In genomic region chr11:130381317-130381716, GRCh38 we compare ENCODE assay signal across 22 cellular contexts. TPM values are rescaled to one million over a fixed set of nuclear protein-coding genes. Genes with fewer than 3 reads are reported as not detected.
DNase-seq lines count a peak whose midpoint lies in the region; ATAC-seq and TF ChIP-seq lines count a peak whose summit lies in the region.
"Had no signal": no experiment of that assay in that cellular context is flagged by ENCODE, and none has a peak within 500 bp of the region (broad histone marks: within the 10 kb centered on the region; RNA-seq: fewer than 3 reads in every experiment).

No MANE protein-coding gene starts in this region.

- no peak overlapping the region for H3K27ac Mint-ChIP-seq in activated CD4-positive, alpha-beta T cell treated with anti-CD3 and anti-CD28 coated beads for 36 hours

- no peak overlapping the region for H2BK120ac ChIP-seq in mesendoderm (ENCODE audit: low read depth, low read length)

- H3K9me3 ChIP-seq in cardiac muscle cell (ENCODE audit: low read depth) (no peaks in the 10 kb centered on the region), left ventricle myocardium inferior (replicated peaks) (no peaks in the 10 kb centered on the region)
- H3K9me3 ChIP-seq: Peyer's patch had no signal

- H3K4me1 Mint-ChIP-seq in activated CD4-positive, alpha-beta T cell treated with anti-CD3 and anti-CD28 coated beads for 36 hours: no peaks in the 10 kb centered on the region

- H3K36me3 Mint-ChIP-seq in activated CD4-positive, alpha-beta T cell treated with anti-CD3 and anti-CD28 coated beads for 36 hours (ENCODE audit: low read depth): no peaks in the 10 kb centered on the region
- H3K36me3 Mint-ChIP-seq: CD8-positive, alpha-beta memory T cell had no signal

- H3K27me3 ChIP-seq in cardiac muscle cell: no peaks in the 10 kb centered on the region
- H3K27me3 ChIP-seq in left ventricle myocardium inferior (ENCODE audit: low read depth): no peaks in the 10 kb centered on the region
- no peaks in the 10 kb centered on the region for H3K27me3 ChIP-seq in mesendoderm (ENCODE audit: insufficient read depth, low read length, poor library complexity)
- H3K27me3 ChIP-seq: Peyer's patch had no signal

- no peak overlapping the region for H2AK5ac ChIP-seq in mesendoderm (ENCODE audit: low read length)

- H4K5ac ChIP-seq in mesendoderm (ENCODE audit: low read length): no peak overlapping the region

- peak overlapping the region; percentile 38 for H3K56ac ChIP-seq in mesendoderm (ENCODE audit: low read length)

- peak overlapping the region; percentile 4 for H3K18ac ChIP-seq in mesendoderm (ENCODE audit: low read length)

- TF ChIP-seq CTCF in cardiac muscle cell (IDR thresholded peaks at IDR 0.05; ENCODE audit: low read depth, low read length) (peak; percentile 6), left ventricle myocardium inferior (IDR thresholded peaks at IDR 0.05; ENCODE audit: borderline replicate concordance) (no peak)

- H3K27ac ChIP-seq in cardiac muscle cell (no peak overlapping the region), left ventricle myocardium inferior (replicated peaks) (no peak overlapping the region), mesendoderm (ENCODE audit: low read depth, low read length) (no peak overlapping the region)
- H3K27ac ChIP-seq: Peyer's patch, SK-N-MC had no signal

- H3K36me3 ChIP-seq in cardiac muscle cell (no peaks in the 10 kb centered on the region), left ventricle myocardium inferior (no peaks in the 10 kb centered on the region), mesendoderm (ENCODE audit: control insufficient read depth, insufficient read depth, low read length) (no peaks in the 10 kb centered on the region)
- H3K36me3 ChIP-seq: Peyer's patch had no signal

- H3K4ac ChIP-seq in mesendoderm (ENCODE audit: low read depth, low read length): no peak overlapping the region

- CTCF ChIA-PET in activated CD4-positive, alpha-beta T cell treated with anti-CD3 and anti-CD28 coated beads for 36 hours (lab: Charles Lee): no interaction called here

- no peak overlapping the region for H3K4me3 ChIP-seq in cardiac muscle cell
- no peak overlapping the region for H3K4me3 ChIP-seq in left ventricle myocardium inferior
- H3K4me3 ChIP-seq in mesendoderm (ENCODE audit: low read length): no peak overlapping the region
- H3K4me3 ChIP-seq: Peyer's patch, SK-N-MC had no signal

- intact Hi-C loops in left ventricle myocardium inferior (cut with micrococcal nuclease): no loop called here
- intact Hi-C loops in activated CD4-positive, alpha-beta T cell treated with anti-CD3 and anti-CD28 coated beads for 36 hours (cut with DNase I, micrococcal nuclease): no loop called here

- no CpG with 5 or more reads among the region's 7 CpGs for WGBS in mesendoderm (ENCODE audit: extremely low coverage, insufficient coverage, low lambda C conversion rate)

- no peak overlapping the region for H3K4me2 ChIP-seq in mesendoderm (ENCODE audit: low read length)

- no peak overlapping the region for H4K8ac ChIP-seq in mesendoderm (ENCODE audit: low read depth, low read length)

- POLR2A ChIA-PET in activated CD4-positive, alpha-beta T cell treated with anti-CD3 and anti-CD28 coated beads for 36 hours (lab: Charles Lee): no interaction called here

- no peak overlapping the region for H2BK15ac ChIP-seq in mesendoderm (replicated peaks; ENCODE audit: low read depth)

- H3K9ac ChIP-seq in mesendoderm (ENCODE audit: low read length): no peak overlapping the region

- DNase-seq in cardiac muscle cell (ENCODE audit: low read depth in 1 of 2, low spot score in 1 of 2) (peak; percentile 17 to 45), left ventricle myocardium inferior (no peak), HT-29 (ENCODE audit: low spot score) (peak; percentile 21), astrocyte of the hippocampus (ENCODE audit: low read depth, low spot score) (peak; percentile 37), mesendoderm (peak; percentile 77), HuH-7.5 (ENCODE audit: low spot score) (no peak)
- no peak for DNase-seq in activated CD4-positive, alpha-beta T cell treated with anti-CD3 and anti-CD28 coated beads for 36 hours
- DNase-seq: ACHN; C1 segment of cervical spinal cord; CD8-positive, alpha-beta memory T cell; DMS79 treated with DMSO at 0.1 percent for 48 hours; H7; NCI-H1694 treated with DMSO at 0.1 percent for 48 hours; NCI-H2107; NCI-H345; NCI-H524 treated with DMSO at 0.1 percent for 48 hours; Peyer's patch; SHP77 had no signal

- no peaks in the 10 kb centered on the region for H3K27me3 Mint-ChIP-seq in activated CD4-positive, alpha-beta T cell treated with anti-CD3 and anti-CD28 coated beads for 36 hours

- peaks cover 12% of the 10 kb centered on the region for H3K4me1 ChIP-seq in cardiac muscle cell (ENCODE audit: low read depth)
- H3K4me1 ChIP-seq in left ventricle myocardium inferior: no peaks in the 10 kb centered on the region
- peaks cover 11% of the 10 kb centered on the region for H3K4me1 ChIP-seq in mesendoderm (ENCODE audit: control insufficient read depth, low read depth, low read length)
- H3K4me1 ChIP-seq: Peyer's patch had no signal

- no peak for ATAC-seq in HG02759 (IDR thresholded peaks at IDR 0.05; ENCODE audit: unreplicated experiment)
- no peak for ATAC-seq in activated CD4-positive, alpha-beta T cell treated with anti-CD3 and anti-CD28 coated beads for 36 hours

- H3K79me2 ChIP-seq in mesendoderm (ENCODE audit: control insufficient read depth, insufficient read depth, low read length): no peaks in the 10 kb centered on the region

- H3K79me1 ChIP-seq in mesendoderm (ENCODE audit: low read length): no peaks in the 10 kb centered on the region

- peak overlapping the region; percentile 64 for H2BK5ac ChIP-seq in mesendoderm (ENCODE audit: low read length)

- H3K4me3 Mint-ChIP-seq in activated CD4-positive, alpha-beta T cell treated with anti-CD3 and anti-CD28 coated beads for 36 hours: no peak overlapping the region
- H3K4me3 Mint-ChIP-seq: CD8-positive, alpha-beta memory T cell had no signal

- no peaks in the 10 kb centered on the region for H3K9me3 Mint-ChIP-seq in activated CD4-positive, alpha-beta T cell treated with anti-CD3 and anti-CD28 coated beads for 36 hours (ENCODE audit: low read depth)
- H3K9me3 Mint-ChIP-seq: CD8-positive, alpha-beta memory T cell had no signal

- no peak overlapping the region for H3K23ac ChIP-seq in mesendoderm (ENCODE audit: low read length)

RNA-seq across cellular contexts. Expression of gene ADAMTS8, which starts 47.1 kb away (rescaled TPM):
- 3.1 and 6.6 TPM in 2 replicates for total RNA-seq in cardiac muscle cell
- 3.8 and 4.0 TPM in 2 replicates for polyA plus RNA-seq in cardiac muscle cell
- total RNA-seq in left ventricle myocardium inferior: 0.85 TPM
- not detected in 2 replicates for total RNA-seq in HT-29 (2014; rRNA removed; shearing (Covaris generic))
- 1.0 TPM for polyA plus RNA-seq in mesendoderm (2013, experiment 1 of 2)
- polyA plus RNA-seq in mesendoderm (2013, experiment 2 of 2): 1.3 TPM
- not detected for total RNA-seq in activated CD4-positive, alpha-beta T cell treated with anti-CD3 and anti-CD28 coated beads for 36 hours
- total RNA-seq: CD8-positive, alpha-beta memory T cell; G401; HT1080 had no signal
- polyA plus RNA-seq: CD8-positive, alpha-beta memory T cell had no signal

Comparison
In these comparisons a context has a peak if more than half of its experiments do, and no peak if none do; other contexts are left out.
1. DNase-seq: peak in cardiac muscle cell (2 of 2), HT-29 (single experiment), astrocyte of the hippocampus (single experiment) and mesendoderm (single experiment); none in left ventricle myocardium inferior (single experiment), activated CD4-positive, alpha-beta T cell treated with anti-CD3 and anti-CD28 coated beads for 36 hours (single experiment) and HuH-7.5 (single experiment).